In genomic region chr1:35555212-35555584, GRCh38 we compare ENCODE assay signal across 9 cellular contexts. TPM values are rescaled to one million over a fixed set of nuclear protein-coding genes. Genes with fewer than 3 reads are reported as not detected.
DNase-seq lines count a peak whose midpoint lies in the region; ATAC-seq and TF ChIP-seq lines count a peak whose summit lies in the region.
"Had no signal": no experiment of that assay in that cellular context is flagged by ENCODE, and none has a peak within 500 bp of the region (broad histone marks: within the 10 kb centered on the region; RNA-seq: fewer than 3 reads in every experiment).

No MANE protein-coding gene starts in this region.

- no peak for ATAC-seq in natural killer cell treated with Interleukin-12 subunit alpha and Interleukin-12 subunit beta and Interleukin-15 and Interleukin-18, amount 100 ng/mL, for 72 hours

- intact Hi-C loops in CD4-positive, alpha-beta memory T cell (cut with micrococcal nuclease) = loop anchor here (5.0 kb wide), 2 partner anchors 48 to 363 kb away; partner anchors contain the start of gene SFPQ

- peaks cover 76% of the 10 kb centered on the region for H3K79me2 ChIP-seq in Karpas-422 (ENCODE audit: low read length)

- CTCF ChIA-PET in CD4-positive, alpha-beta memory T cell (lab: Charles Lee; ENCODE audit: partially characterized antibody) = interaction anchor here (1.5 to 5.3 kb wide), 2 partner anchors 10 to 13 kb away, joined by 8 to 26 read pairs; no protein-coding TSS in a partner anchor

- TF ChIP-seq CTCF in GM10266 (IDR thresholded peaks at IDR 0.05; ENCODE audit: control insufficient read depth, insufficient read depth, low read depth, missing control alignments) = no peak

- H3K4me2 ChIP-seq in Karpas-422 (ENCODE audit: low read depth, low read length, poor library complexity, severe bottlenecking) = peak overlapping the region; percentile 98

- no peaks in the 10 kb centered on the region for H3K27me3 Mint-ChIP-seq in CD4-positive, alpha-beta memory T cell
- no peaks in the 10 kb centered on the region for H3K27me3 Mint-ChIP-seq in natural killer cell treated with Interleukin-12 subunit alpha and Interleukin-12 subunit beta and Interleukin-15 and Interleukin-18, amount 100 ng/mL, for 72 hours

- H4K20me1 ChIP-seq in Karpas-422 (ENCODE audit: insufficient read depth, low read depth, low read length) = peaks cover 4% of the 10 kb centered on the region; the same call in 1 of the 2 replicates

- no peak overlapping the region for H2AFZ ChIP-seq in Karpas-422 (ENCODE audit: low read length)

- H3K9me3 Mint-ChIP-seq in CD4-positive, alpha-beta memory T cell = no peaks in the 10 kb centered on the region
- H3K9me3 Mint-ChIP-seq in natural killer cell treated with Interleukin-12 subunit alpha and Interleukin-12 subunit beta and Interleukin-15 and Interleukin-18, amount 100 ng/mL, for 72 hours = no peaks in the 10 kb centered on the region

- H3K27me3 ChIP-seq in CD4-positive, alpha-beta memory T cell (ENCODE audit: insufficient read depth, low read length) = no peaks in the 10 kb centered on the region
- H3K27me3 ChIP-seq in Karpas-422 (ENCODE audit: low read length) = no peaks in the 10 kb centered on the region
- no peaks in the 10 kb centered on the region for H3K27me3 ChIP-seq in endocrine pancreas (ENCODE audit: control insufficient read depth, insufficient read depth, low read length)
- H3K27me3 ChIP-seq: MG63 had no signal

- peaks cover 15 to 52% of the 10 kb centered on the region in 2 donors for H3K36me3 Mint-ChIP-seq in CD4-positive, alpha-beta memory T cell
- H3K36me3 Mint-ChIP-seq in natural killer cell treated with Interleukin-12 subunit alpha and Interleukin-12 subunit beta and Interleukin-15 and Interleukin-18, amount 100 ng/mL, for 72 hours = no peaks in the 10 kb centered on the region

- POLR2A ChIA-PET in CD4-positive, alpha-beta memory T cell (lab: Charles Lee; ENCODE audit: partially characterized antibody) = no interaction called here

- peak overlapping the region; percentile 2 to 99 (median 94) for H3K4me3 Mint-ChIP-seq in CD4-positive, alpha-beta memory T cell
- peak overlapping the region; percentile 100 for H3K4me3 Mint-ChIP-seq in natural killer cell treated with Interleukin-12 subunit alpha and Interleukin-12 subunit beta and Interleukin-15 and Interleukin-18, amount 100 ng/mL, for 72 hours

- H3K36me3 ChIP-seq in CD4-positive, alpha-beta memory T cell (ENCODE audit: insufficient read depth, low read length) = peaks cover 21% of the 10 kb centered on the region
- peaks cover 22% of the 10 kb centered on the region; the same call in 1 of the 2 replicates for H3K36me3 ChIP-seq in Karpas-422 (ENCODE audit: insufficient read depth, low read length)
- H3K36me3 ChIP-seq in endocrine pancreas (ENCODE audit: control insufficient read depth, insufficient read depth, low read length) = no peaks in the 10 kb centered on the region

- no peak for DNase-seq in CD4-positive, alpha-beta memory T cell
- DNase-seq in Karpas-422 (no peak), GM10266 (ENCODE audit: extremely low spot score) (no peak), SHP77 treated with DMSO at 0.1 percent for 48 hours (lab: John Stamatoyannopoulos, UW) (no peak), DMS153 (lab: John Stamatoyannopoulos, UW) (no peak)
- no peak for DNase-seq in natural killer cell treated with Interleukin-12 subunit alpha and Interleukin-12 subunit beta and Interleukin-15 and Interleukin-18, amount 100 ng/mL, for 72 hours (ENCODE audit: low spot score)
- DNase-seq in stimulated activated CD8-positive, alpha-beta memory T cell treated with anti-CD3 and anti-CD28 coated beads, Interleukin-4, amount 100 ng/mL, for 48 hours = no peak
- DNase-seq: MG63 had no signal

- H3K27ac ChIP-seq in CD4-positive, alpha-beta memory T cell (ENCODE audit: low read depth, low read length) = no peak overlapping the region
- no peak overlapping the region for H3K27ac ChIP-seq in Karpas-422 (ENCODE audit: low read length)

- H3K4me3 ChIP-seq in CD4-positive, alpha-beta memory T cell (ENCODE audit: low read length in 2 of 2) = no peak overlapping the region
- no peak overlapping the region for H3K4me3 ChIP-seq in Karpas-422 (ENCODE audit: low read length)
- peak overlapping the region; percentile 50 for H3K4me3 ChIP-seq in endocrine pancreas (ENCODE audit: control insufficient read depth, insufficient read depth, low read length)
- H3K4me3 ChIP-seq: MG63 had no signal

- peaks cover 52% of the 10 kb centered on the region for H3K4me1 ChIP-seq in CD4-positive, alpha-beta memory T cell (ENCODE audit: insufficient read depth, low read length)
- peaks cover 37% of the 10 kb centered on the region for H3K4me1 ChIP-seq in Karpas-422 (ENCODE audit: low read length)
- H3K4me1 ChIP-seq in endocrine pancreas (ENCODE audit: control insufficient read depth, insufficient read depth, low read length) = peaks cover 11% of the 10 kb centered on the region

- H3K4me1 Mint-ChIP-seq in CD4-positive, alpha-beta memory T cell = peaks cover 38 to 75% (median 52%) of the 10 kb centered on the region in 4 donors
- peaks cover 37 to 39% of the 10 kb centered on the region in 2 donors for H3K4me1 Mint-ChIP-seq in natural killer cell treated with Interleukin-12 subunit alpha and Interleukin-12 subunit beta and Interleukin-15 and Interleukin-18, amount 100 ng/mL, for 72 hours (ENCODE audit: low read depth in 2 of 2)

- H3K9me3 ChIP-seq in CD4-positive, alpha-beta memory T cell (ENCODE audit: control insufficient read depth in 1 of 2, low read length in 2 of 2) = no peaks in the 10 kb centered on the region
- no peaks in the 10 kb centered on the region for H3K9me3 ChIP-seq in Karpas-422 (ENCODE audit: low read length)
- no peaks in the 10 kb centered on the region for H3K9me3 ChIP-seq in endocrine pancreas (ENCODE audit: control insufficient read depth, low read length)
- H3K9me3 ChIP-seq: MG63 had no signal

- H3K9ac ChIP-seq in Karpas-422 (ENCODE audit: low read length) = 0 out of 2 replicates have a peak overlapping the region, but pooled peaks have one; percentile 7
- no peak overlapping the region for H3K9ac ChIP-seq in endocrine pancreas (ENCODE audit: control insufficient read depth, insufficient read depth, low read length)

- H3K27ac Mint-ChIP-seq in CD4-positive, alpha-beta memory T cell = peak overlapping the region in 5 of 7 donors; percentile 0 to 100 (median 77)
- peak overlapping the region; percentile 97 for H3K27ac Mint-ChIP-seq in natural killer cell treated with Interleukin-12 subunit alpha and Interleukin-12 subunit beta and Interleukin-15 and Interleukin-18, amount 100 ng/mL, for 72 hours

- no peaks in the 10 kb centered on the region for H3K9me2 ChIP-seq in Karpas-422 (replicated peaks; ENCODE audit: insufficient read depth, low read length)

RNA-seq across cellular contexts. Expression of gene KIAA0319L, which starts 2.0 kb away (rescaled TPM):
- 10 to 100 TPM; 79.4 to 82.9 TPM for total RNA-seq in CD4-positive, alpha-beta memory T cell
- 10 to 100 TPM; 12.7 to 29.2 TPM for polyA plus RNA-seq in CD4-positive, alpha-beta memory T cell
- 34.0 and 53.6 TPM in 2 replicates for total RNA-seq in Karpas-422 (2014; rRNA removed; shearing (Covaris generic); ENCODE audit: low replicate concordance)
- 10 to 100 TPM; 58.6 to 88.8 TPM for total RNA-seq in natural killer cell treated with Interleukin-12 subunit alpha and Interleukin-12 subunit beta and Interleukin-15 and Interleukin-18, amount 100 ng/mL, for 72 hours

RNA-seq across cellular contexts. Expression of gene NCDN, which starts 2.4 kb away (rescaled TPM):
- 10 to 100 TPM; 29.7 to 32.2 TPM for total RNA-seq in CD4-positive, alpha-beta memory T cell
- polyA plus RNA-seq in CD4-positive, alpha-beta memory T cell = 10 to 100 TPM; 13.4 to 18.4 TPM
- 22.8 and 46.0 TPM in 2 replicates for total RNA-seq in Karpas-422 (2014; rRNA removed; shearing (Covaris generic); ENCODE audit: low replicate concordance)
- total RNA-seq in natural killer cell treated with Interleukin-12 subunit alpha and Interleukin-12 subunit beta and Interleukin-15 and Interleukin-18, amount 100 ng/mL, for 72 hours = 10 to 100 TPM; 42.2 to 59.6 TPM

RNA-seq across cellular contexts. Expression of gene TFAP2E, which starts 17.9 kb away (rescaled TPM):
- 1 to 10 TPM; 2.3 to 2.9 TPM for total RNA-seq in CD4-positive, alpha-beta memory T cell
- polyA plus RNA-seq in CD4-positive, alpha-beta memory T cell = under 1 TPM in 1 of 2 donors, not detected in 1; 0.23 TPM
- 0.56 and 1.4 TPM in 2 replicates for total RNA-seq in Karpas-422 (2014; rRNA removed; shearing (Covaris generic); ENCODE audit: low replicate concordance)
- 1 to 10 TPM; 3.3 to 5.1 TPM for total RNA-seq in natural killer cell treated with Interleukin-12 subunit alpha and Interleukin-12 subunit beta and Interleukin-15 and Interleukin-18, amount 100 ng/mL, for 72 hours
